In the genomic region with DNA sequence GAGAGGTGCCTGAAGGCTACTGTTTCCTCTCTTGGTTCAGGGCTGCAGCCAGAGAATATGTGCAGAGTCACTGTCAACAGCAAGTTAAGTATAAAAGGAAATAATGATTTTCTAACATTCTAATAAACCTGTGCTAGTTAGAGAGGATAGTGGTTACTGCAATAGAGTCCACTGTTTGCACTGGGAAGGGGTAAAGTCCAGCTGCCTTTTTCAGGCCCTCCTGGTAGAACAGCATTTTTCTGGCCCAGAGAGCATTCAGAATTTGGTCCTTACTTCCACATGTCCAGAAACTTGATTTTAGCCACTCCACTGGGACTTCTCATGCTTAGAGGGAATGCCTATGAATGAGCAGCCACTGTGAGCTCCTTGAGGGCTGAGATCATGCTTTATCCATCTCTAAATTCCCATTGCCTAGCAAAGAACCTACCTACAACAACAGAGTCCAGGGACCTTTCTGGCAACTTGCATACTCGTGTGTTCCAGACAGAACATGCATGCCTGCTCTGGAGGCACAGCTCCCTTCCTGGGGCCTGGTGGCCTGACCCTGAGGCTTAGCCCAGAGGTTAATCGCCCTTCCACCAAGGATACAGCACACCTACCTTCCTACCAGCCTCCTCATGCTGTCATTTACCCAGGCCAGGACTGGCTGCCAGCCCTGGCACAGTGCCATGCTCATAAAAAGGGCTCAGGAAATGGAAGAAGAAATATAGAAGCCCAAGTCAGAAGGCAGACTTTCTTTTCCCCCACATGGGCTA, we compare ENCODE assay signal across 8 cellular contexts. TPM values are rescaled to one million over a fixed set of nuclear protein-coding genes. Genes with fewer than 3 reads are reported as not detected.
DNase-seq lines count a peak whose midpoint lies in the region; ATAC-seq, FAIRE-seq and TF ChIP-seq lines count a peak whose summit lies in the region.

No MANE protein-coding gene starts in this region.

- FAIRE-seq in bronchial epithelial cell (lab: Jason Lieb, UNC) = no peak

- peak; percentile 84 for DNase-seq in Calu3
- DNase-seq in NCI-H146 (lab: John Stamatoyannopoulos, UW) = peak; percentile 43
- DNase-seq in bronchial epithelial cell (ENCODE audit: low read depth) = peak; percentile 30
- DNase-seq in myocyte (ENCODE audit: low read depth) = peak; percentile 60
- no peak for DNase-seq in HCEC 1CT
- DNase-seq in activated CD4-positive, alpha-beta T cell treated with anti-CD3 and anti-CD28 coated beads for 48 hours = no peak
- DNase-seq in suprapubic skin (ENCODE audit: low spot score in 2 of 2) = no peak

- no peak overlapping the region for H3K27ac ChIP-seq in suprapubic skin

- 29% methylated on average over 2 of the region's 2 CpGs for WGBS in suprapubic skin

- BruUV-seq in Calu3 (replicated peaks; lab: Mats Ljungman, UMichigan) = no TSS peak

- peaks cover 9% of the 10 kb centered on the region for H3K4me1 ChIP-seq in suprapubic skin

- TF ChIP-seq EP300 in suprapubic skin (IDR thresholded peaks at IDR 0.05) = no peak

- peaks cover 4% of the 10 kb centered on the region for H3K9me3 Mint-ChIP-seq in Calu3 (ENCODE audit: low read depth, unreplicated experiment)

- no peak for ATAC-seq in HG03095 (IDR thresholded peaks at IDR 0.05; ENCODE audit: unreplicated experiment)

- peak overlapping the region; percentile 33 for H3K4me3 Mint-ChIP-seq in Calu3 (ENCODE audit: low read depth, unreplicated experiment)

- H3K4me3 ChIP-seq in bronchial epithelial cell (ENCODE audit: low read depth, low read length) (no peak overlapping the region), suprapubic skin (no peak overlapping the region)

- no peak for TF ChIP-seq CTCF in Calu3 (IDR thresholded peaks at IDR 0.05; ENCODE audit: unreplicated experiment)
- TF ChIP-seq CTCF in bronchial epithelial cell (IDR thresholded peaks at IDR 0.05; ENCODE audit: insufficient read depth, low read length, severe bottlenecking) = no peak
- no peak for TF ChIP-seq CTCF in suprapubic skin (IDR thresholded peaks at IDR 0.05)

- H3K27me3 ChIP-seq in bronchial epithelial cell (ENCODE audit: control insufficient read depth, insufficient read depth, low read length) (no peaks in the 10 kb centered on the region), suprapubic skin (no peaks in the 10 kb centered on the region)

- no peaks in the 10 kb centered on the region for H3K9me3 ChIP-seq in suprapubic skin

- H3K36me3 ChIP-seq in bronchial epithelial cell (ENCODE audit: control insufficient read depth, insufficient read depth, low read length) (no peaks in the 10 kb centered on the region), suprapubic skin (no peaks in the 10 kb centered on the region)

- H3K36me3 Mint-ChIP-seq in Calu3 (ENCODE audit: insufficient read depth, unreplicated experiment) = peaks cover 10% of the 10 kb centered on the region

- H3K27me3 Mint-ChIP-seq in Calu3 (ENCODE audit: unreplicated experiment) = no peaks in the 10 kb centered on the region

- CTCF ChIA-PET in Calu3 (lab: Charles Lee) = interaction anchor here (0.6 to 1.9 kb wide), 8 partner anchors 10 to 985 kb away, joined by 3 to 15 read pairs (median 4); no protein-coding TSS in a partner anchor

- intact Hi-C loops in Calu3 (cut with micrococcal nuclease; ENCODE audit: unreplicated experiment) = loop anchor here (2.0 to 5.0 kb wide), 3 partner anchors 36 to 65 kb away; no protein-coding TSS in a partner anchor

- H3K4me1 Mint-ChIP-seq in Calu3 (ENCODE audit: low read depth, unreplicated experiment) = peaks cover 41% of the 10 kb centered on the region

- peak overlapping the region; percentile 80 for H3K27ac Mint-ChIP-seq in Calu3 (ENCODE audit: unreplicated experiment)

- TF ChIP-seq POLR2A in suprapubic skin (IDR thresholded peaks at IDR 0.05) = no peak

RNA-seq across cellular contexts. Expression of a gene that starts 50.3 kb away (rescaled TPM):
- 229 and 237 TPM in 2 replicates for total RNA-seq in Calu3 (2022)
- total RNA-seq in bronchial epithelial cell = 153 and 171 TPM in 2 replicates
- total RNA-seq in myocyte = 202 and 213 TPM in 2 replicates
- 26.9 TPM for polyA plus RNA-seq in myocyte (2012)
- total RNA-seq in suprapubic skin = 10 to 100 TPM; 49.3 to 76.0 (median 64.0) TPM

Comparison
In these comparisons a context has a peak if more than half of its experiments do, and no peak if none do; other contexts are left out.
1. DNase-seq: peak in Calu3 (single experiment), NCI-H146 (single experiment), bronchial epithelial cell (single experiment) and myocyte (single experiment); none in HCEC 1CT (single experiment), activated CD4-positive, alpha-beta T cell treated with anti-CD3 and anti-CD28 coated beads for 48 hours (single experiment) and suprapubic skin (0 of 2).